ENCODE assay signal across 14 cellular contexts in the genomic region with DNA sequence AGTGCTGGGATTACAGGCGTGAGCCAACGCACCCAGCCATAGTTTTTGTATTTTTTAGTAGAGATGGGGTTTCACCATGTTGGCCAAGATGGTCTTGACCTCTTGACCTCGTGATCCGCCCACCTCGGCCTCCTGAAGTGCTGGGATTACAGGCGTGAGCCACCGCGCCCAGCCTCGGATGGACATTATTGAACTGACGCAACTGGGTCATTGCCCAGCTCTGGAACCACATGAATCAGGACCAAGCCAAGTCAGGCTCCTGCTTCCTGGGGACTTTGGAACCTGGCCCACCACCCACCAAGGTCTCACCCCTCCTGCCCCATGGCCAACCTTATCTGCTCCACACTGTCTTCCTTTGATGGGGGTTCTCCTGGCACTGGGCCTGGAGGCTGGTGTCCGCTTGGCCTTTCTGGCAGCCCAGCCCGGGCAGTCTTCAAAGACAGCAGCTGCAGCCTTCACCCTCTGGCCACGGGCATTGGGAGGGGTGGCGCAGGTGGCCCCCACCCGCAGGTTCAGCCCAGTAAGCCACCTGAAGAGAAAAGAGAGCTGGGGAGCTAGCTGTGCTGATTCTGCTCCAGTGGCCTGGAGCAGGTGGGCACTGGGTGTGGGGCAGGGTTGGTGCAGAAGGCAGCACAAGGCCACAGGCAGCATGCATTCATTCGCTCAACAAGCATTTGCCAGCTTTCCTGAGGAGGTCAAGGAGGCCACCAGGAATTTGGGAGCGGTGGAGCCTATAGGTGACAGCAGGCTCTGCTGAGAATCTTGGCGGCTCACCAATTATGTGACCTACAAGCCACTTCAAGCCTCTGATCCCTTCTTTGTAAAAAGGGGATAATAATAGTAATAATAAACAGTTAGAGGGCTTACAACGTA. TPM values are rescaled to one million over a fixed set of nuclear protein-coding genes. Genes with fewer than 3 reads are reported as not detected.
"Had no signal": no experiment of that assay in that cellular context is flagged by ENCODE, and none has a peak within 500 bp of the region (broad histone marks: within the 10 kb centered on the region; RNA-seq: fewer than 3 reads in every experiment).

No MANE protein-coding gene starts in this region.

- H3K27ac ChIP-seq: cardiac muscle cell, thyroid gland, uterus had no signal

- H3K27ac Mint-ChIP-seq: activated B cell treated with CpG ODN at 0.5 μM for 24 hours; activated CD4-positive, alpha-beta T cell treated with anti-CD3 and anti-CD28 coated beads, Interleukin-2, amount 10 ng/mL, durations not matched to agents 24 days and 14 days; activated naive CD4-positive, alpha-beta T cell treated with anti-CD3 and anti-CD28 coated beads for 36 hours; activated T-helper 1 cell treated with anti-CD3 and anti-CD28 coated beads, Interleukin-12 subunit alpha, Interleukin-12 subunit beta, Interleukin-2, Interleukin-4 antibody, amounts not matched to agents 30 ng/mL and 10 ng/mL and 1 ng/mL, durations not matched to agents 14 hours and 24 hours and 36 hours; memory B cell; natural killer cell; T-cell had no signal

- H3K4me3 Mint-ChIP-seq: activated B cell treated with CpG ODN at 0.5 μM for 24 hours; activated CD4-positive, alpha-beta T cell treated with anti-CD3 and anti-CD28 coated beads, Interleukin-2, amount 10 ng/mL, durations not matched to agents 24 days and 14 days; activated naive CD4-positive, alpha-beta T cell treated with anti-CD3 and anti-CD28 coated beads for 36 hours; activated T-helper 1 cell treated with anti-CD3 and anti-CD28 coated beads, Interleukin-12 subunit alpha, Interleukin-12 subunit beta, Interleukin-2, Interleukin-4 antibody, amounts not matched to agents 30 ng/mL and 10 ng/mL and 1 ng/mL, durations not matched to agents 14 hours and 24 hours and 36 hours; effector memory CD8-positive, alpha-beta T cell; memory B cell; natural killer cell; stimulated activated naive CD8-positive, alpha-beta T cell treated with anti-CD3 and anti-CD28 coated beads, Interleukin-15, amount 100 ng/mL, for 72 hours; T-cell had no signal

- ATAC-seq: effector memory CD8-positive, alpha-beta T cell; natural killer cell; stimulated activated naive CD8-positive, alpha-beta T cell treated with anti-CD3 and anti-CD28 coated beads, Interleukin-15, amount 100 ng/mL, for 72 hours; T-cell had no signal

- H3K9me3 Mint-ChIP-seq: activated B cell treated with CpG ODN at 0.5 μM for 24 hours; activated CD4-positive, alpha-beta T cell treated with anti-CD3 and anti-CD28 coated beads, Interleukin-2, amount 10 ng/mL, durations not matched to agents 24 days and 14 days; activated naive CD4-positive, alpha-beta T cell treated with anti-CD3 and anti-CD28 coated beads for 36 hours; activated T-helper 1 cell treated with anti-CD3 and anti-CD28 coated beads, Interleukin-12 subunit alpha, Interleukin-12 subunit beta, Interleukin-2, Interleukin-4 antibody, amounts not matched to agents 30 ng/mL and 10 ng/mL and 1 ng/mL, durations not matched to agents 14 hours and 24 hours and 36 hours; effector memory CD8-positive, alpha-beta T cell; memory B cell; natural killer cell; stimulated activated naive CD8-positive, alpha-beta T cell treated with anti-CD3 and anti-CD28 coated beads, Interleukin-15, amount 100 ng/mL, for 72 hours; T-cell had no signal

- H3K27me3 Mint-ChIP-seq: activated B cell treated with CpG ODN at 0.5 μM for 24 hours; effector memory CD8-positive, alpha-beta T cell; memory B cell; stimulated activated naive CD8-positive, alpha-beta T cell treated with anti-CD3 and anti-CD28 coated beads, Interleukin-15, amount 100 ng/mL, for 72 hours; T-cell had no signal

- H3K36me3 Mint-ChIP-seq: natural killer cell had no signal

- DNase-seq: activated B cell treated with CpG ODN at 0.5 μM for 24 hours; activated CD4-positive, alpha-beta T cell treated with anti-CD3 and anti-CD28 coated beads, Interleukin-2, amount 10 ng/mL, durations not matched to agents 24 days and 14 days; activated naive CD4-positive, alpha-beta T cell treated with anti-CD3 and anti-CD28 coated beads for 36 hours; cortex of kidney; effector memory CD8-positive, alpha-beta T cell; natural killer cell; stimulated activated CD4-positive, alpha-beta T cell treated with anti-CD3 and anti-CD28 coated beads, Interleukin-4, amount 100 ng/mL, for 1 hour; stimulated activated naive CD8-positive, alpha-beta T cell treated with anti-CD3 and anti-CD28 coated beads, Interleukin-15, amount 100 ng/mL, for 72 hours; T-cell; thyroid gland; uterus had no signal

- H3K4me3 ChIP-seq: cardiac muscle cell, thyroid gland, uterus had no signal

- H3K9me3 ChIP-seq: thyroid gland, uterus had no signal

- H3K27me3 ChIP-seq: cardiac muscle cell, thyroid gland, uterus had no signal

- H3K36me3 ChIP-seq: cardiac muscle cell, thyroid gland, uterus had no signal

RNA-seq across cellular contexts. Expression of gene CHADL, which starts 5.7 kb away (rescaled TPM):
- total RNA-seq: activated B cell treated with CpG ODN at 0.5 μM for 24 hours had no signal
